In genomic region chr11:104134760-104135159, GRCh38 we compare ENCODE assay signal across 1 cellular context.
TF ChIP-seq lines count a peak whose summit lies in the region.

No MANE protein-coding gene starts in this region.

TF ChIP-seq in IMR-90, 13 proteins besides CTCF, POLR2A, EP300 and RAD21 (continued from another document):
- TF ChIP-seq USF2 (IDR thresholded peaks at IDR 0.05; ENCODE audit: low read depth, low read length) (no peak), MXI1 (IDR thresholded peaks at IDR 0.05; ENCODE audit: borderline replicate concordance, low read depth, low read length) (no peak), FOS (IDR thresholded peaks at IDR 0.05; ENCODE audit: low read depth, low read length) (no peak), ELK1 (IDR thresholded peaks at IDR 0.05; ENCODE audit: borderline replicate concordance, low read depth, low read length) (no peak), RFX5 (IDR thresholded peaks at IDR 0.05; ENCODE audit: low read depth, low read length) (no peak), BHLHE40 (IDR thresholded peaks at IDR 0.05; ENCODE audit: low read depth, low read length) (no peak), RCOR1 (IDR thresholded peaks at IDR 0.05; ENCODE audit: insufficient replicate concordance, low read length) (no peak), MAZ (IDR thresholded peaks at IDR 0.05; ENCODE audit: borderline replicate concordance, low read depth, low read length) (no peak), CEBPB (IDR thresholded peaks at IDR 0.05; ENCODE audit: low read depth, low read length) (no peak), NFE2L2 (IDR thresholded peaks at IDR 0.05; ENCODE audit: low read depth, low read length) (no peak)
